In genomic region chr4:5037553-5038551, GRCh38 we compare ENCODE assay signal across 8 cellular contexts. TPM values are rescaled to one million over a fixed set of nuclear protein-coding genes. Genes with fewer than 3 reads are reported as not detected.
DNase-seq lines count a peak whose midpoint lies in the region; ATAC-seq and TF ChIP-seq lines count a peak whose summit lies in the region.
"Had no signal": no experiment of that assay in that cellular context is flagged by ENCODE, and none has a peak within 500 bp of the region (broad histone marks: within the 10 kb centered on the region; RNA-seq: fewer than 3 reads in every experiment).

No MANE protein-coding gene starts in this region.

- no peak overlapping the region for H3K9ac ChIP-seq in SK-N-SH

- peaks cover 3 to 18% of the 10 kb centered on the region in 2 experiments; a peak in 2 of 4 replicates for H3K4me1 ChIP-seq in SK-N-SH (ENCODE audit: control insufficient read depth in 1 of 2, insufficient read depth in 2 of 2, low read depth in 1 of 2, low read length in 1 of 2)

- no peak overlapping the region for H3K27ac Mint-ChIP-seq in stimulated activated naive CD8-positive, alpha-beta T cell treated with anti-CD3 and anti-CD28 coated beads, Interleukin-15, amount 100 ng/mL, for 72 hours

- peak overlapping the region; percentile 73; the same call in 1 of the 2 replicates for H2AFZ ChIP-seq in SK-N-SH (ENCODE audit: low read depth)

- peak overlapping the region; percentile 48 for H3K4me2 ChIP-seq in SK-N-SH

- no peaks in the 10 kb centered on the region for H4K20me1 ChIP-seq in SK-N-SH (ENCODE audit: insufficient read depth)

- DNase-seq in HCEC 1CT: peak; percentile 70
- no peak for DNase-seq in SK-N-SH
- DNase-seq in fibroblast of villous mesenchyme (ENCODE audit: low read depth): peak; percentile 98
- DNase-seq in stromal cell of bone marrow (ENCODE audit: low read depth): peak; percentile 79
- DNase-seq in stimulated activated naive CD8-positive, alpha-beta T cell treated with anti-CD3 and anti-CD28 coated beads, Interleukin-15, amount 100 ng/mL, for 72 hours: no peak
- DNase-seq: activated T-cell treated with anti-CD3 and anti-CD28 coated beads, Interleukin-2, amount 50 U/mL, for 48 hours had no signal

- WGBS in SK-N-SH (ENCODE audit: low lambda C conversion rate): 40% methylated on average over 8 of the region's 8 CpGs

- no peaks in the 10 kb centered on the region for H3F3A ChIP-seq in SK-N-SH (replicated peaks; ENCODE audit: insufficient read depth)

- no peaks in the 10 kb centered on the region for H3K9me3 Mint-ChIP-seq in stimulated activated naive CD8-positive, alpha-beta T cell treated with anti-CD3 and anti-CD28 coated beads, Interleukin-15, amount 100 ng/mL, for 72 hours

- peaks cover 11% of the 10 kb centered on the region for H3K4me1 Mint-ChIP-seq in stimulated activated naive CD8-positive, alpha-beta T cell treated with anti-CD3 and anti-CD28 coated beads, Interleukin-15, amount 100 ng/mL, for 72 hours

- H3K9me2 ChIP-seq in SK-N-SH: no peaks in the 10 kb centered on the region

- peak in 1 of 2 experiments; percentile 46; a peak in 1 of 4 replicates for TF ChIP-seq EP300 in SK-N-SH (IDR thresholded peaks at IDR 0.05; ENCODE audit: borderline replicate concordance in 1 of 2, low read depth in 1 of 2, low read length in 1 of 2)

- TF ChIP-seq CTCF in SK-N-SH (IDR thresholded peaks at IDR 0.05): no peak
- TF ChIP-seq CTCF in fibroblast of villous mesenchyme (IDR thresholded peaks at IDR 0.05; ENCODE audit: insufficient read depth, low read depth, low read length): no peak

- POLR2A ChIA-PET in SK-N-SH (lab: Yijun Ruan, JAX): no interaction called here

- CTCF ChIA-PET in SK-N-SH (lab: Yijun Ruan, JAX): no interaction called here

- no peaks in the 10 kb centered on the region for H3K79me2 ChIP-seq in SK-N-SH (ENCODE audit: insufficient read depth)

- ATAC-seq in HG02884 (IDR thresholded peaks at IDR 0.05; ENCODE audit: unreplicated experiment): no peak
- ATAC-seq in stimulated activated naive CD8-positive, alpha-beta T cell treated with anti-CD3 and anti-CD28 coated beads, Interleukin-15, amount 100 ng/mL, for 72 hours: no peak
- ATAC-seq in GM19463 (IDR thresholded peaks at IDR 0.05; ENCODE audit: unreplicated experiment): no peak

- H3K27ac ChIP-seq in SK-N-SH (ENCODE audit: low read depth in 2 of 2, low read length in 1 of 2): peak overlapping the region in 1 of 2 experiments; percentile 16; a peak in 1 of 4 replicates

- no peak overlapping the region for H3K4me3 Mint-ChIP-seq in stimulated activated naive CD8-positive, alpha-beta T cell treated with anti-CD3 and anti-CD28 coated beads, Interleukin-15, amount 100 ng/mL, for 72 hours

- TF ChIP-seq RAD21 in SK-N-SH (IDR thresholded peaks at IDR 0.05; ENCODE audit: low read length): no peak

- peaks cover 8% of the 10 kb centered on the region for H3K27me3 Mint-ChIP-seq in stimulated activated naive CD8-positive, alpha-beta T cell treated with anti-CD3 and anti-CD28 coated beads, Interleukin-15, amount 100 ng/mL, for 72 hours

- H3K27me3 ChIP-seq in SK-N-SH (ENCODE audit: insufficient read depth): no peaks in the 10 kb centered on the region; the same call in 1 of the 2 replicates

- no peaks in the 10 kb centered on the region for H3K36me3 ChIP-seq in SK-N-SH (replicated peaks in 1 of 2; ENCODE audit: control insufficient read depth in 1 of 2, insufficient read depth in 2 of 2, low read length in 1 of 2)

- H3K4me3 ChIP-seq in SK-N-SH (ENCODE audit: low read depth in 2 of 2, low read length in 1 of 2): no peak overlapping the region
- no peak overlapping the region for H3K4me3 ChIP-seq in fibroblast of villous mesenchyme (ENCODE audit: low read depth, low read length)

- no peaks in the 10 kb centered on the region for H3K9me3 ChIP-seq in SK-N-SH

TF ChIP-seq in SK-N-SH, 30 proteins besides CTCF, POLR2A, EP300 and RAD21 (continues in another document):
- TF ChIP-seq ZBTB33 (IDR thresholded peaks at IDR 0.05; ENCODE audit: borderline replicate concordance, low read depth): no peak
- TF ChIP-seq REST (IDR thresholded peaks at IDR 0.05; ENCODE audit: low read depth, low read length): no peak
- TF ChIP-seq TAF1 (IDR thresholded peaks at IDR 0.05; ENCODE audit: borderline replicate concordance, low read depth, low read length): no peak
- TF ChIP-seq MXI1 (IDR thresholded peaks at IDR 0.05; ENCODE audit: low read depth, low read length): no peak
- 0 out of 2 replicates have a peak, but pooled peaks have one; percentile 11 for TF ChIP-seq MEF2A (IDR thresholded peaks at IDR 0.05; ENCODE audit: borderline replicate concordance, low read depth)
- peak; percentile 87 for TF ChIP-seq TCF12 (IDR thresholded peaks at IDR 0.05)
- TF ChIP-seq SIN3A (IDR thresholded peaks at IDR 0.05; ENCODE audit: borderline replicate concordance, low read depth, low read length): no peak
- peak; percentile 87 for TF ChIP-seq JUND (IDR thresholded peaks at IDR 0.05)
- TF ChIP-seq YY1 (IDR thresholded peaks at IDR 0.05; ENCODE audit: low read depth): no peak
- TF ChIP-seq RXRA (IDR thresholded peaks at IDR 0.05; ENCODE audit: borderline replicate concordance, low read depth): no peak
- no peak for TF ChIP-seq SMC3 (IDR thresholded peaks at IDR 0.05; ENCODE audit: low read depth, low read length)
- TF ChIP-seq CHD2 (IDR thresholded peaks at IDR 0.05; ENCODE audit: low read length, partially characterized antibody): no peak
- TF ChIP-seq FOXM1 (IDR thresholded peaks at IDR 0.05; ENCODE audit: low read depth): no peak
- peak; percentile 41; the same call in 1 of the 2 replicates for TF ChIP-seq PBX3 (IDR thresholded peaks at IDR 0.05)
- peak; percentile 77 for TF ChIP-seq FOSL2 (IDR thresholded peaks at IDR 0.05; ENCODE audit: borderline replicate concordance, low read depth)
- TF ChIP-seq TEAD4 (IDR thresholded peaks at IDR 0.05; ENCODE audit: borderline replicate concordance, insufficient read depth): peak; percentile 86
- no peak for TF ChIP-seq RFX5 (IDR thresholded peaks at IDR 0.05; ENCODE audit: low read length)
- no peak for TF ChIP-seq NRF1 (IDR thresholded peaks at IDR 0.05; ENCODE audit: low read depth, low read length)
- no peak for TF ChIP-seq ELF1 (IDR thresholded peaks at IDR 0.05)

RNA-seq across cellular contexts. Expression of gene STK32B, which starts 13.4 kb away (rescaled TPM):
- 0.06 and 0.20 TPM in 2 replicates for polyA plus RNA-seq in SK-N-SH (2012; rRNA removed)
- 0.09 TPM in 2 replicates for polyA plus RNA-seq in SK-N-SH (2012; cell fraction: cytosol; rRNA removed)
- polyA plus RNA-seq in SK-N-SH (2012; cell fraction: nucleus; rRNA removed): 0.11 and 0.23 TPM in 2 replicates
- total RNA-seq in fibroblast of villous mesenchyme: 1.3 and 2.6 TPM in 2 replicates

RNA-seq across cellular contexts. Expression of gene CYTL1, which starts 18.6 kb away (rescaled TPM):
- polyA plus RNA-seq in SK-N-SH (2012; rRNA removed): 3.0 and 3.8 TPM in 2 replicates
- polyA plus RNA-seq in SK-N-SH (2012; cell fraction: cytosol; rRNA removed): 3.9 and 4.5 TPM in 2 replicates
- 0.97 and 1.3 TPM in 2 replicates for polyA plus RNA-seq in SK-N-SH (2012; cell fraction: nucleus; rRNA removed)
- total RNA-seq in fibroblast of villous mesenchyme: 1.3 TPM in 1 of 2 replicates, not detected in the other

Comparison
In these comparisons a context has a peak if more than half of its experiments do, and no peak if none do; other contexts are left out.
1. DNase-seq: peak in HCEC 1CT (single experiment), fibroblast of villous mesenchyme (single experiment) and stromal cell of bone marrow (single experiment); none in SK-N-SH (single experiment) and stimulated activated naive CD8-positive, alpha-beta T cell treated with anti-CD3 and anti-CD28 coated beads, Interleukin-15, amount 100 ng/mL, for 72 hours (0 of 2).